ENCODE assay signal across 1 cellular context in the genomic region with DNA sequence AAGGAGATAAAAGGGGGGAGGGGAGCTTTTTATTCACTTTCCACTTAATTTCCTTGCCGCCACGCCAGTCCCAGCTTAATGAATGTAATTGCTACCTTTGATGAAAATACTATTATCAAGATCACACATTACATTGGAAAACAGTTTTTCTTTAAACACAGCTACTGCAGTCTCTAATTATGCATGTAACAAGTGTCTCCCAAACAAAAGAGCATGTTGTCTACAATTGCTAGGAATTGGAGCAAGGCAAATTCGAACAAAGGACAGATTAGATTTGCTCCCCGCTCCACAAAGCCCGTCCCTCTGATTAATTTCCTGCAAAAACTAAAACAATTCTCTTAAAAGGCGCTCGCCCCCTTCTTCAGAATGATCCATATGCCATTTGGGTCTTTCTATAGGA.
TF ChIP-seq lines count a peak whose summit lies in the region.

No MANE protein-coding gene starts in this region.

TF ChIP-seq in GM23338, 12 proteins besides CTCF, POLR2A, EP300 and RAD21:
- no peak for TF ChIP-seq ZNF462 (CRISPR knock-in tag; IDR thresholded peaks at IDR 0.05)
- TF ChIP-seq POLR2AphosphoS5 (IDR thresholded peaks at IDR 0.05; ENCODE audit: low read depth) = no peak
- no peak for TF ChIP-seq ETS1 (IDR thresholded peaks at IDR 0.05)
- TF ChIP-seq JUNB (IDR thresholded peaks at IDR 0.05; ENCODE audit: unreplicated experiment) = no peak
- no peak for TF ChIP-seq EZH2phosphoT487 (IDR thresholded peaks at IDR 0.05; ENCODE audit: unreplicated experiment)
- TF ChIP-seq REST (IDR thresholded peaks at IDR 0.05; ENCODE audit: unreplicated experiment) = no peak
- TF ChIP-seq NANOG (IDR thresholded peaks at IDR 0.05; ENCODE audit: borderline replicate concordance) = no peak
- no peak for TF ChIP-seq ZNF114 (CRISPR knock-in tag; IDR thresholded peaks at IDR 0.05)
